Comparison of ENCODE assay signal across 20 cellular contexts in the genomic region with DNA sequence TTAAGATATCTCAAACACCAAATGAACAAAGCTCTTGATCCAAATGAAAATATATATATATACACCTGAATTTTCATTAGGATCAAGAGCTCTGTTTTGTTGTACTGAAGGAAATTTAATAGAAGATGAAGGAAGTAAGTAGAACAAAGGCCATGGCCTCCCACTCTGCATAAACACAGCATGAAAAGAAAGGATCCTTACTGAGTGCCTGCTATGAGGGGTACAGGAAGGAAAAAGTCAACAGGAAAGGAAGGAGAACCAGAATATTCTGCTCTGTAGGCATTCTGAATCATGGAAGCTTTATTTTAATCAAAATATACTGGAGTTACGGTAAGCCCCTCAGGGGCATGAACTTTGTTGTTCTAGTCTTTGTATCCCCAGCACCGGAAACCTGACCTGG. TPM values are rescaled to one million over a fixed set of nuclear protein-coding genes. Genes with fewer than 3 reads are reported as not detected.
DNase-seq lines count a peak whose midpoint lies in the region; ATAC-seq, FAIRE-seq and TF ChIP-seq lines count a peak whose summit lies in the region.
"Had no signal": no experiment of that assay in that cellular context is flagged by ENCODE, and none has a peak within 500 bp of the region (broad histone marks: within the 10 kb centered on the region; RNA-seq: fewer than 3 reads in every experiment).

No MANE protein-coding gene starts in this region.

- H3K27ac ChIP-seq in right lobe of liver (no peak overlapping the region), HepG2 (ENCODE audit: extremely low read length, insufficient read depth, low read length) (no peak overlapping the region), dorsolateral prefrontal cortex (peak overlapping the region in 54 of 59 donors; percentile 13 to 100 (median 92))
- H3K27ac ChIP-seq: 22Rv1, A549, C4-2B had no signal

- H3K4me2 ChIP-seq in HepG2 (ENCODE audit: low read depth, low read length) = no peak overlapping the region
- H3K4me2 ChIP-seq: A549 had no signal

- H3K79me2 ChIP-seq in HepG2 (ENCODE audit: insufficient read depth, low read length) = no peaks in the 10 kb centered on the region

- CTCF ChIA-PET in HepG2 (lab: Yijun Ruan, JAX; ENCODE audit: low intra/inter-chr PET ratio, low total read pairs) = no interaction called here

- peak in 3 of 4 donors; percentile 25 to 64 (median 33) for ATAC-seq in right lobe of liver
- no peak for ATAC-seq in HepG2
- ATAC-seq in HG02759 (IDR thresholded peaks at IDR 0.05; ENCODE audit: unreplicated experiment) = no peak
- ATAC-seq: A549 had no signal

- intact Hi-C loops in right lobe of liver (cut with DNase I) (no loop called here), HepG2 (cut with micrococcal nuclease; ENCODE audit: unreplicated experiment) (no loop called here), dorsolateral prefrontal cortex (cut with DNase I) (no loop called here)

- no TSS peak for BruUV-seq in HepG2 (replicated peaks; lab: Mats Ljungman, UMichigan)

- TF ChIP-seq CTCF in right lobe of liver (IDR thresholded peaks at IDR 0.05) (no peak), HepG2 (CRISPR knock-in tag; IDR thresholded peaks at IDR 0.05) (no peak), dorsolateral prefrontal cortex (IDR thresholded peaks at IDR 0.05 in 54 of 56, conservative IDR thresholded peaks at IDR 0.05 in 2 of 56; ENCODE audit: low read depth in 1 of 56, partially characterized antibody in 56 of 56) (no peak), nephron progenitor cell (IDR thresholded peaks at IDR 0.05) (no peak)

- peaks cover 0 to 12% (median 2%) of the 10 kb centered on the region in 4 donors for H3K36me3 ChIP-seq in right lobe of liver
- peaks cover 4 to 26% of the 10 kb centered on the region in 2 experiments; a peak in 4 of 5 replicates for H3K36me3 ChIP-seq in HepG2 (replicated peaks in 1 of 2; ENCODE audit: control insufficient read depth in 1 of 2, insufficient read depth in 2 of 2, low read length in 2 of 2)

- H3K4me3 ChIP-seq in right lobe of liver (no peak overlapping the region), HepG2 (replicated peaks in 1 of 3; ENCODE audit: insufficient read depth in 1 of 3, low read depth in 2 of 3, low read length in 3 of 3) (no peak overlapping the region), dorsolateral prefrontal cortex (no peak overlapping the region)
- H3K4me3 ChIP-seq: A549 had no signal

- no peak overlapping the region for H3K4me3 Mint-ChIP-seq in nephron progenitor cell
- H3K4me3 Mint-ChIP-seq: CD4-positive, alpha-beta memory T cell had no signal

- H3K9ac ChIP-seq in HepG2 (ENCODE audit: insufficient read depth, low read depth, low read length) = no peak overlapping the region

- WGBS in right lobe of liver (ENCODE audit: insufficient coverage, low coverage, low lambda C conversion rate, missing lambda C conversion rate) = 82% methylated on average over 2 of the region's 2 CpGs
- WGBS in HepG2 (ENCODE audit: low lambda C conversion rate) = 100% methylated on average over 2 of the region's 2 CpGs

- FAIRE-seq in HepG2 (lab: Jason Lieb, UNC) = no peak
- FAIRE-seq: A549, GM12892, GM18507, H1 had no signal

- no peaks in the 10 kb centered on the region for H3K9me3 Mint-ChIP-seq in nephron progenitor cell
- H3K9me3 Mint-ChIP-seq: CD4-positive, alpha-beta memory T cell; H9 had no signal

- H4K20me1 ChIP-seq in HepG2 (ENCODE audit: insufficient read depth, low read length) = no peaks in the 10 kb centered on the region

- H3K4me1 ChIP-seq in right lobe of liver (no peaks in the 10 kb centered on the region), HepG2 (ENCODE audit: insufficient read depth, low read length) (no peaks in the 10 kb centered on the region)
- H3K4me1 ChIP-seq: A549 had no signal

- no peaks in the 10 kb centered on the region for H3K27me3 ChIP-seq in right lobe of liver
- H3K27me3 ChIP-seq in HepG2 (ENCODE audit: control insufficient read depth in 1 of 2, insufficient read depth in 2 of 2, low read length in 2 of 2) = no peaks in the 10 kb centered on the region
- no peaks in the 10 kb centered on the region for H3K27me3 ChIP-seq in dorsolateral prefrontal cortex

- no peaks in the 10 kb centered on the region for H3K9me3 ChIP-seq in right lobe of liver
- no peaks in the 10 kb centered on the region for H3K9me3 ChIP-seq in HepG2 (ENCODE audit: low read length)
- H3K9me3 ChIP-seq: A549 had no signal

- TF ChIP-seq RAD21 in HepG2 (CRISPR knock-in tag; IDR thresholded peaks at IDR 0.05) = no peak

- no peaks in the 10 kb centered on the region for H3K27me3 Mint-ChIP-seq in nephron progenitor cell (ENCODE audit: low read depth, poor library complexity)
- H3K27me3 Mint-ChIP-seq: CD4-positive, alpha-beta memory T cell had no signal

- no peak for DNase-seq in right lobe of liver
- DNase-seq in HepG2 (ENCODE audit: low spot score) = no peak
- DNase-seq in dorsolateral prefrontal cortex = no peak
- no peak for DNase-seq in nephron progenitor cell
- no peak for DNase-seq in stimulated activated naive CD4-positive, alpha-beta T cell treated with Interleukin-2 at 50 U/mL for 16 hours (lab: John Stamatoyannopoulos, UW)
- no peak for DNase-seq in mesenteric fat pad (ENCODE audit: low spot score)
- no peak for DNase-seq in iPS-NIHi11 (ENCODE audit: low spot score)
- DNase-seq: AML-193; CD4-positive, alpha-beta memory T cell; DMS153; DMS79; GDM1; H9 had no signal

- peak overlapping the region; percentile 89 for H3K27ac Mint-ChIP-seq in nephron progenitor cell
- H3K27ac Mint-ChIP-seq: CD4-positive, alpha-beta memory T cell had no signal

- H3K36me3 Mint-ChIP-seq in nephron progenitor cell (ENCODE audit: low read depth) = peaks cover 75% of the 10 kb centered on the region

- TF ChIP-seq EP300 in HepG2 (IDR thresholded peaks at IDR 0.05; ENCODE audit: low read depth in 2 of 2, low read length in 2 of 2) (no peak), HepG2 (CRISPR knock-in tag; IDR thresholded peaks at IDR 0.05; ENCODE audit: borderline replicate concordance) (no peak)

- peaks cover 16% of the 10 kb centered on the region for H3K4me1 Mint-ChIP-seq in nephron progenitor cell

- in situ Hi-C loops in HepG2 (cut with HindIII; ENCODE audit: extremely low pct_ligation_motif_present, low pct_unique_long_range_greater_than_20kb) = no loop called here

- TF ChIP-seq POLR2A in right lobe of liver (IDR thresholded peaks at IDR 0.05) = no peak
- no peak for TF ChIP-seq POLR2A in HepG2 (IDR thresholded peaks at IDR 0.05; ENCODE audit: insufficient read depth in 1 of 2, low read depth in 2 of 2, low read length in 2 of 2)

- POLR2A ChIA-PET in HepG2 (lab: Yijun Ruan, JAX) = no interaction called here

- H2AFZ ChIP-seq in HepG2 (ENCODE audit: low read length) = no peak overlapping the region

TF ChIP-seq in HepG2, 621 proteins besides CTCF, POLR2A, EP300 and RAD21 (continues in another document):
- TF ChIP-seq ZFP62 (CRISPR knock-in tag; IDR thresholded peaks at IDR 0.05) (no peak), CC2D1A (CRISPR knock-in tag; IDR thresholded peaks at IDR 0.05) (no peak), ZNF564 (CRISPR knock-in tag; IDR thresholded peaks at IDR 0.05) (no peak), ZNF333 (CRISPR knock-in tag; IDR thresholded peaks at IDR 0.05; ENCODE audit: borderline replicate concordance) (no peak), ZNF749 (CRISPR knock-in tag; IDR thresholded peaks at IDR 0.05; ENCODE audit: borderline replicate concordance) (no peak), BCL6 (CRISPR knock-in tag; IDR thresholded peaks at IDR 0.05) (no peak), ZNF737 (CRISPR knock-in tag; IDR thresholded peaks at IDR 0.05; ENCODE audit: borderline replicate concordance) (no peak), SAP130 (CRISPR knock-in tag; IDR thresholded peaks at IDR 0.05; ENCODE audit: low read depth) (no peak), RARG (CRISPR knock-in tag; IDR thresholded peaks at IDR 0.05; ENCODE audit: low read depth) (no peak)
- TF ChIP-seq, protein P1, sequence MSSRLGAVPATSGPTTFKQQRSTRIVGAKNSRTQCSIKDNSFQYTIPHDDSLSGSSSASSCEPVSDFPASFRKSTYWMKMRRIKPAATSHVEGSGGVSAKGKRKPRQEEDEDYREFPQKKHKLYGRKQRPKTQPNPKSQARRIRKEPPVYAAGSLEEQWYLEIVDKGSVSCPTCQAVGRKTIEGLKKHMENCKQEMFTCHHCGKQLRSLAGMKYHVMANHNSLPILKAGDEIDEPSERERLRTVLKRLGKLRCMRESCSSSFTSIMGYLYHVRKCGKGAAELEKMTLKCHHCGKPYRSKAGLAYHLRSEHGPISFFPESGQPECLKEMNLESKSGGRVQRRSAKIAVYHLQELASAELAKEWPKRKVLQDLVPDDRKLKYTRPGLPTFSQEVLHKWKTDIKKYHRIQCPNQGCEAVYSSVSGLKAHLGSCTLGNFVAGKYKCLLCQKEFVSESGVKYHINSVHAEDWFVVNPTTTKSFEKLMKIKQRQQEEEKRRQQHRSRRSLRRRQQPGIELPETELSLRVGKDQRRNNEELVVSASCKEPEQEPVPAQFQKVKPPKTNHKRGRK (CRISPR knock-in tag; IDR thresholded peaks at IDR 0.05) = no peak

RNA-seq across cellular contexts. Expression of a gene that starts 22.1 kb away (rescaled TPM):
- 10 to 100 TPM; 10.7 to 17.9 (median 14.1) TPM for total RNA-seq in right lobe of liver
- 16.2 and 22.6 TPM in 2 replicates for total RNA-seq in HepG2 (2016; rRNA removed; fragmentation: Illumina TruSeq; extraction: Trizol)
- total RNA-seq in HepG2 (2016; cell fraction: cytosol; rRNA removed; fragmentation: Illumina TruSeq; extraction: Trizol; ENCODE audit: low read depth) = 8.7 and 10.1 TPM in 2 replicates
- 16.0 and 25.1 TPM in 2 replicates for total RNA-seq in HepG2 (2016; cell fraction: insoluble cytoplasmic fraction; rRNA removed; fragmentation: Illumina TruSeq; extraction: Trizol)
- total RNA-seq in HepG2 (2016; cell fraction: membrane; rRNA removed; fragmentation: Illumina TruSeq; extraction: Trizol) = 20.3 and 21.0 TPM in 2 replicates
- total RNA-seq in HepG2 (2016; cell fraction: nucleus; rRNA removed; fragmentation: Illumina TruSeq; extraction: Trizol) = 30.2 and 35.0 TPM in 2 replicates
- polyA plus RNA-seq in HepG2 (2011; rRNA removed) = 14.4 and 16.0 TPM in 2 replicates
- 13.7 and 14.9 TPM in 2 replicates for polyA plus RNA-seq in HepG2 (2011; cell fraction: cytosol; rRNA removed)
- 35.7 and 38.1 TPM in 2 replicates for polyA plus RNA-seq in HepG2 (2011; cell fraction: nucleus; rRNA removed)
- polyA plus RNA-seq in HepG2 (2012) = 14.3 and 16.3 TPM in 2 replicates
- 6.3 and 7.8 TPM in 2 replicates for polyA plus RNA-seq in HepG2 (2016; cell fraction: cytosol; fragmentation: Illumina TruSeq; extraction: Trizol; ENCODE audit: low read depth)
- polyA plus RNA-seq in HepG2 (2016; cell fraction: insoluble cytoplasmic fraction; fragmentation: Illumina TruSeq; extraction: Trizol; ENCODE audit: low read depth) = 11.4 and 13.2 TPM in 2 replicates
- 12.5 and 12.8 TPM in 2 replicates for polyA plus RNA-seq in HepG2 (2016; cell fraction: membrane; fragmentation: Illumina TruSeq; extraction: Trizol; ENCODE audit: low read depth)
- 30.9 and 32.8 TPM in 2 replicates for polyA plus RNA-seq in HepG2 (2016; cell fraction: nucleus; fragmentation: Illumina TruSeq; extraction: Trizol; ENCODE audit: insufficient read depth, low read depth)
- 21.4 and 23.9 TPM in 2 replicates for polyA minus RNA-seq in HepG2 (2011; rRNA and poly(A)+ RNA removed; ENCODE audit: low replicate concordance)
- polyA minus RNA-seq in HepG2 (2011; cell fraction: cytosol; rRNA and poly(A)+ RNA removed) = 13.1 and 14.7 TPM in 2 replicates
- 33.5 and 38.2 TPM in 2 replicates for polyA minus RNA-seq in HepG2 (2011; cell fraction: nucleus; rRNA and poly(A)+ RNA removed)
- 100 to 1,000 TPM in 4 of 120 experiments, 10 to 100 TPM in 116; 15.7 to 223 (median 42.8) TPM for total RNA-seq in dorsolateral prefrontal cortex
- total RNA-seq in mesenteric fat pad = 10.2 TPM

Comparison
In these comparisons a context has a peak if more than half of its experiments do, and no peak if none do; other contexts are left out.
1. ATAC-seq: peak in right lobe of liver (3 of 4); none in HepG2 (single experiment) and HG02759 (single experiment).
2. H3K27ac ChIP-seq: peak in dorsolateral prefrontal cortex (54 of 59); none in right lobe of liver (0 of 3) and HepG2 (single experiment).